28 cellular contexts compared by ENCODE assay signal in genomic region chr13:100529666-100530065, GRCh38.
"Had no signal": no experiment of that assay in that cellular context is flagged by ENCODE, and none has a peak within 500 bp of the region (broad histone marks: within the 10 kb centered on the region; RNA-seq: fewer than 3 reads in every experiment).

No MANE protein-coding gene starts in this region.

- DNase-seq: activated B cell treated with CpG ODN at 0.5 μM for 24 hours; activated CD4-positive, alpha-beta T cell treated with anti-CD3 and anti-CD28 coated beads for 1 hour; activated CD4-positive, alpha-beta T cell treated with anti-CD3 and anti-CD28 coated beads, Interleukin-2, amount 10 ng/mL, durations not matched to agents 24 days and 14 days; activated CD4-positive, alpha-beta T cell treated with anti-CD3 and anti-CD28 coated beads, Interleukin-2, amount 50 U/mL, for 48 hours; activated gamma-delta T cell; activated naive CD4-positive, alpha-beta T cell treated with anti-CD3 and anti-CD28 coated beads for 36 hours; activated T-cell treated with anti-CD3 and anti-CD28 coated beads for 4 hours; activated T-cell treated with anti-CD3 and anti-CD28 coated beads, Interleukin-2, amount 50 U/mL, for 48 hours; amygdala; brain microvascular endothelial cell; Karpas-422; MM.1S; NCI-H1105; NCI-H1436; NCI-H510A treated with DMSO at 0.1 percent for 48 hours; NCI-H69; NK-92 treated with Interleukin-12 subunit alpha and Interleukin-12 subunit beta, amount 100 ng/mL, for 24 hours; Peyer's patch; Right ventricle myocardium superior; SJCRH30; SK-N-SH; T-helper 1 cell had no signal

- H3K27me3 Mint-ChIP-seq: activated B cell treated with CpG ODN at 0.5 μM for 24 hours; activated CD4-positive, alpha-beta T cell treated with anti-CD3 and anti-CD28 coated beads, Interleukin-2, amount 10 ng/mL, durations not matched to agents 24 days and 14 days; activated naive CD8-positive, alpha-beta T cell; activated T-helper 17 cell treated with anti-CD3 and anti-CD28 coated beads, Interleukin-2, amount 50 U/mL, for 72 hours had no signal

- H3K27ac ChIP-seq: brain microvascular endothelial cell, cardiac muscle cell, Peyer's patch, RWPE1, SJCRH30 had no signal

- H3K4me3 ChIP-seq: cardiac muscle cell, K562, Peyer's patch, SJCRH30 had no signal

- H3K4me3 Mint-ChIP-seq: activated B cell treated with CpG ODN at 0.5 μM for 24 hours; activated CD4-positive, alpha-beta T cell treated with anti-CD3 and anti-CD28 coated beads, Interleukin-2, amount 10 ng/mL, durations not matched to agents 24 days and 14 days; activated naive CD4-positive, alpha-beta T cell treated with anti-CD3 and anti-CD28 coated beads for 36 hours; activated naive CD8-positive, alpha-beta T cell; activated T-helper 17 cell treated with anti-CD3 and anti-CD28 coated beads, Interleukin-2, amount 50 U/mL, for 72 hours; T-helper 2 cell treated with Interferon-gamma antibody and Interleukin-4, amounts not matched to agents 5 μg/mL and 100 μg/mL, for 36 hours had no signal

- H3K4me1 Mint-ChIP-seq: activated B cell treated with CpG ODN at 0.5 μM for 24 hours; activated CD4-positive, alpha-beta T cell treated with anti-CD3 and anti-CD28 coated beads, Interleukin-2, amount 10 ng/mL, durations not matched to agents 24 days and 14 days; activated T-helper 17 cell treated with anti-CD3 and anti-CD28 coated beads, Interleukin-2, amount 50 U/mL, for 72 hours had no signal

- H3K4me2 ChIP-seq: SK-N-SH had no signal

- H3K36me3 ChIP-seq: brain microvascular endothelial cell, cardiac muscle cell, SJCRH30 had no signal

- H3K9me3 Mint-ChIP-seq: activated B cell treated with CpG ODN at 0.5 μM for 24 hours; activated CD4-positive, alpha-beta T cell treated with anti-CD3 and anti-CD28 coated beads, Interleukin-2, amount 10 ng/mL, durations not matched to agents 24 days and 14 days; activated naive CD4-positive, alpha-beta T cell treated with anti-CD3 and anti-CD28 coated beads for 36 hours; activated T-helper 17 cell treated with anti-CD3 and anti-CD28 coated beads, Interleukin-2, amount 50 U/mL, for 72 hours; T-helper 2 cell treated with Interferon-gamma antibody and Interleukin-4, amounts not matched to agents 5 μg/mL and 100 μg/mL, for 36 hours had no signal

- H3K9ac ChIP-seq: SK-N-SH had no signal

- ATAC-seq: activated T-helper 17 cell treated with anti-CD3 and anti-CD28 coated beads, Interleukin-2, amount 50 U/mL, for 72 hours; K562 had no signal

- H3K27ac Mint-ChIP-seq: activated B cell treated with CpG ODN at 0.5 μM for 24 hours; activated CD4-positive, alpha-beta T cell treated with anti-CD3 and anti-CD28 coated beads, Interleukin-2, amount 10 ng/mL, durations not matched to agents 24 days and 14 days; activated naive CD4-positive, alpha-beta T cell treated with anti-CD3 and anti-CD28 coated beads for 36 hours; activated naive CD8-positive, alpha-beta T cell; activated T-helper 17 cell treated with anti-CD3 and anti-CD28 coated beads, Interleukin-2, amount 50 U/mL, for 72 hours; T-helper 2 cell treated with Interferon-gamma antibody and Interleukin-4, amounts not matched to agents 5 μg/mL and 100 μg/mL, for 36 hours had no signal

- H3K27me3 ChIP-seq: brain microvascular endothelial cell, cardiac muscle cell, Peyer's patch, SJCRH30 had no signal

- H3K9me3 ChIP-seq: Peyer's patch, SJCRH30, SK-N-SH had no signal

- H3K4me1 ChIP-seq: Peyer's patch, SJCRH30 had no signal
